ENCODE assay signal across 17 cellular contexts in the genomic region with DNA sequence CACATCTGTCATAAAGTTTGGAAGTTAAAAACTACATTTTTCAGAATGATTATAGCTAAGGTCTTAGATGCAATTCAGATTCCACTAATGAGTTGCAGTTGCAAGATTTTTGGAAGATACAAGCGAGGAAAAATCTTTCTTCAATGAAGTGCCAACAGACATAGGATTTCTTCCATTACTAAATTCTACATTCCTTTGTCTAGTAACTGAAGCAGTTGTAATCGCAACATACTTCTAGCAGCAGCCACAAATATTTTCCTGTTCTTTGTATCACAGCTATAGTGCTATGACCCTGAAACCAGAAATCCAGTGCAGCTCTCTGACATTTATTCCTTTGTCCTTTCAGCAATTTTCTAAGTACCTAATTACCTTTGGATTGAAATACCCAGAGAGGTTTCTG.
DNase-seq lines count a peak whose midpoint lies in the region; ATAC-seq and TF ChIP-seq lines count a peak whose summit lies in the region.
"Had no signal": no experiment of that assay in that cellular context is flagged by ENCODE, and none has a peak within 500 bp of the region (broad histone marks: within the 10 kb centered on the region; RNA-seq: fewer than 3 reads in every experiment).

No MANE protein-coding gene starts in this region.

- TF ChIP-seq CTCF in BJ (IDR thresholded peaks at IDR 0.05; ENCODE audit: insufficient read depth, low read depth, low read length) (no peak), cardiac fibroblast (IDR thresholded peaks at IDR 0.05; ENCODE audit: low read depth, low read length) (no peak)

- no peaks in the 10 kb centered on the region for H3K36me3 Mint-ChIP-seq in CD4-positive, alpha-beta memory T cell
- no peaks in the 10 kb centered on the region for H3K36me3 Mint-ChIP-seq in CD8-positive, alpha-beta memory T cell

- no peaks in the 10 kb centered on the region for H3K27me3 ChIP-seq in BJ (ENCODE audit: control insufficient read depth, insufficient read depth, low read length)
- no peaks in the 10 kb centered on the region for H3K27me3 ChIP-seq in CD4-positive, alpha-beta memory T cell (ENCODE audit: insufficient read depth, low read length)
- no peaks in the 10 kb centered on the region for H3K27me3 ChIP-seq in CD8-positive, alpha-beta memory T cell (ENCODE audit: insufficient read depth, low read length, poor library complexity, severe bottlenecking)
- H3K27me3 ChIP-seq: BLaER1, Peyer's patch had no signal

- H3K4me3 ChIP-seq in BJ (ENCODE audit: low read depth, low read length) (no peak overlapping the region), cardiac fibroblast (replicated peaks in 1 of 2; ENCODE audit: low read depth in 2 of 2, low read length in 2 of 2) (no peak overlapping the region)
- H3K4me3 ChIP-seq in CD4-positive, alpha-beta memory T cell (ENCODE audit: low read length in 2 of 2): no peak overlapping the region
- no peak overlapping the region for H3K4me3 ChIP-seq in CD8-positive, alpha-beta memory T cell (ENCODE audit: low read length)
- H3K4me3 ChIP-seq: BLaER1, K562, Peyer's patch had no signal

- intact Hi-C loops in CD4-positive, alpha-beta memory T cell (cut with micrococcal nuclease): no loop called here

- CTCF ChIA-PET in BJ (lab: Yijun Ruan, JAX): no interaction called here
- CTCF ChIA-PET in CD4-positive, alpha-beta memory T cell (lab: Charles Lee; ENCODE audit: partially characterized antibody): no interaction called here
- CTCF ChIA-PET in CD8-positive, alpha-beta memory T cell (lab: Charles Lee): no interaction called here

- no peaks in the 10 kb centered on the region for H3K36me3 ChIP-seq in BJ (ENCODE audit: control insufficient read depth, insufficient read depth, low read length)
- no peaks in the 10 kb centered on the region for H3K36me3 ChIP-seq in CD4-positive, alpha-beta memory T cell (ENCODE audit: insufficient read depth, low read length)
- H3K36me3 ChIP-seq in CD8-positive, alpha-beta memory T cell (ENCODE audit: insufficient read depth, low read length): no peaks in the 10 kb centered on the region
- H3K36me3 ChIP-seq: BLaER1, Peyer's patch had no signal

- no peaks in the 10 kb centered on the region for H3K27me3 Mint-ChIP-seq in CD4-positive, alpha-beta memory T cell
- H3K27me3 Mint-ChIP-seq in CD8-positive, alpha-beta memory T cell: no peaks in the 10 kb centered on the region

- no peak overlapping the region for H3K27ac ChIP-seq in CD4-positive, alpha-beta memory T cell (ENCODE audit: low read depth, low read length)
- H3K27ac ChIP-seq in caudate nucleus (ENCODE audit: low read depth, low read length): no peak overlapping the region
- no peak overlapping the region for H3K27ac ChIP-seq in CD8-positive, alpha-beta memory T cell (ENCODE audit: low read depth, low read length)
- H3K27ac ChIP-seq: BLaER1, Peyer's patch had no signal

- DNase-seq in BJ (ENCODE audit: low read depth): peak; percentile 14
- DNase-seq in NCI-H226: peak; percentile 1
- DNase-seq in cardiac fibroblast (ENCODE audit: low read depth in 2 of 2): peak; percentile 19 to 41
- peak; percentile 6 for DNase-seq in kidney glomerular epithelial cell (lab: John Stamatoyannopoulos, UW)
- DNase-seq in CD4-positive, alpha-beta memory T cell: no peak
- DNase-seq in caudate nucleus (lab: John Stamatoyannopoulos, UW): no peak
- no peak for DNase-seq in CD8-positive, alpha-beta memory T cell
- DNase-seq: DMS 273 treated with DMSO at 0.1 percent for 48 hours, H7, NCI-H1436 treated with DMSO at 0.1 percent for 48 hours, NCI-H2081, NCI-H510A, Peyer's patch, SHP77 had no signal

- no peaks in the 10 kb centered on the region for H3K4me1 Mint-ChIP-seq in CD4-positive, alpha-beta memory T cell
- H3K4me1 Mint-ChIP-seq in CD8-positive, alpha-beta memory T cell: no peaks in the 10 kb centered on the region

- no peak overlapping the region for H3K27ac Mint-ChIP-seq in CD4-positive, alpha-beta memory T cell
- H3K27ac Mint-ChIP-seq in CD8-positive, alpha-beta memory T cell: no peak overlapping the region

- no peak overlapping the region for H3K4me3 Mint-ChIP-seq in CD4-positive, alpha-beta memory T cell
- H3K4me3 Mint-ChIP-seq in CD8-positive, alpha-beta memory T cell: no peak overlapping the region

- H3K4me1 ChIP-seq in CD4-positive, alpha-beta memory T cell (ENCODE audit: insufficient read depth, low read length): no peaks in the 10 kb centered on the region
- no peaks in the 10 kb centered on the region for H3K4me1 ChIP-seq in CD8-positive, alpha-beta memory T cell (ENCODE audit: insufficient read depth, low read length)
- H3K4me1 ChIP-seq: BLaER1, Peyer's patch had no signal

- peaks cover 0 to 3% of the 10 kb centered on the region in 2 donors for H3K9me3 ChIP-seq in CD4-positive, alpha-beta memory T cell (ENCODE audit: control insufficient read depth in 1 of 2, low read length in 2 of 2)
- no peaks in the 10 kb centered on the region for H3K9me3 ChIP-seq in CD8-positive, alpha-beta memory T cell (ENCODE audit: low read length)
- H3K9me3 ChIP-seq: BLaER1, Peyer's patch had no signal

- H3K9me3 Mint-ChIP-seq in CD4-positive, alpha-beta memory T cell: peaks cover 0 to 12% (median 3%) of the 10 kb centered on the region in 8 donors
- peaks cover 3 to 12% (median 7%) of the 10 kb centered on the region in 5 donors for H3K9me3 Mint-ChIP-seq in CD8-positive, alpha-beta memory T cell

- POLR2A ChIA-PET in BJ (lab: Charles Lee): interaction anchor here (0.6 kb wide), 1 partner anchor 226 kb away, joined by 3 read pairs; no protein-coding TSS in a partner anchor
- POLR2A ChIA-PET in CD4-positive, alpha-beta memory T cell (lab: Charles Lee; ENCODE audit: partially characterized antibody): no interaction called here
- POLR2A ChIA-PET in CD8-positive, alpha-beta memory T cell (lab: Charles Lee): no interaction called here

- no peak for ATAC-seq in HG02870 (IDR thresholded peaks at IDR 0.05; ENCODE audit: unreplicated experiment)
- ATAC-seq: K562 had no signal

Comparison
In these comparisons a context has a peak if more than half of its experiments do, and no peak if none do; other contexts are left out.
1. DNase-seq: peak in BJ (single experiment), NCI-H226 (single experiment), cardiac fibroblast (2 of 2) and kidney glomerular epithelial cell (single experiment); none in CD4-positive, alpha-beta memory T cell (0 of 5), caudate nucleus (0 of 61) and CD8-positive, alpha-beta memory T cell (0 of 5).